Comparison of ENCODE assay signal across 17 cellular contexts in the genomic region with DNA sequence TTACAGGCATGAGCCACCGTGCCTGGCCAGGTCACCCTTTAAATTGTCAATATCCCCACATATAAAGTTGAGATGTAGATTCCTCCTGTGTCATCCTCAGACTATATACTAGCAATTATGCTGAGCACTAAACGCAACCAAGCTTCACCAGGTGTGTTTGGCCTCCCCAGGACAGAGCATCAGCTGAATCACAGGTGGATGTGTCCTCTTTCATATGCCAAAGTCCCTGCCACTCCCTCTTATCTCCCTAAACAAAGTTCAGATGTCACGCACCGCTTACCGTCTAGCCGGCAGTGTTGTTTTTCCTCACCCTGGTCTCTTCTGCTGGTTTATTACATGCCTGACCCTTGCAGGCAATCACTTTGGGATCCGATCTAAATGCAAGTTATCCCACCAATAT. TPM values are rescaled to one million over a fixed set of nuclear protein-coding genes. Genes with fewer than 3 reads are reported as not detected.
DNase-seq lines count a peak whose midpoint lies in the region; ATAC-seq and TF ChIP-seq lines count a peak whose summit lies in the region.
"Had no signal": no experiment of that assay in that cellular context is flagged by ENCODE, and none has a peak within 500 bp of the region (broad histone marks: within the 10 kb centered on the region; RNA-seq: fewer than 3 reads in every experiment).

No MANE protein-coding gene starts in this region.

- H3K27me3 ChIP-seq in H9 (ENCODE audit: insufficient read depth, low read length) (no peaks in the 10 kb centered on the region), endodermal cell (ENCODE audit: control insufficient read depth, insufficient read depth, low read length, poor library complexity, severe bottlenecking) (no peaks in the 10 kb centered on the region)
- H3K27me3 ChIP-seq: BE2C had no signal

- H4K91ac ChIP-seq in H9 (ENCODE audit: insufficient read length, low read depth, low read length) = no peak overlapping the region

- H2BK20ac ChIP-seq in H9 (ENCODE audit: low read depth, low read length, poor library complexity, severe bottlenecking) = no peak overlapping the region

- BruUV-seq in Calu3 (replicated peaks; lab: Mats Ljungman, UMichigan) = no TSS peak

- H2AK5ac ChIP-seq in H9 (ENCODE audit: insufficient read length, low read length) = no peak overlapping the region

- no peak for DNase-seq in Calu3
- DNase-seq in H9 = peak; percentile 28
- DNase-seq in endodermal cell = peak; percentile 32
- peak in 1 of 3 donors; percentile 25 for DNase-seq in mucosa of descending colon
- DNase-seq in activated naive CD4-positive, alpha-beta T cell (lab: John Stamatoyannopoulos, UW) = no peak
- DNase-seq in SHP77 treated with DMSO at 0.1 percent for 48 hours (lab: John Stamatoyannopoulos, UW) = no peak
- no peak for DNase-seq in GOT3 (lab: John Stamatoyannopoulos, UW)
- DNase-seq: BE2C; CD8-positive, alpha-beta T cell; COR-L47; DND-41; GDM1; HCEC 1CT; HFFc6 had no signal

- WGBS in H9 (ENCODE audit: extremely low coverage, insufficient read length, low lambda C conversion rate) = no CpG with 5 or more reads among the region's 7 CpGs
- 90 to 96% methylated on average over 5 to 7 of the region's 7 CpGs for WGBS in endodermal cell (ENCODE audit: insufficient coverage in 1 of 2, insufficient read length in 1 of 2), 2 experiments

- ATAC-seq in mucosa of descending colon = peak; percentile 80
- ATAC-seq: A549; CD8-positive, alpha-beta T cell; HepG2 had no signal

- H4K8ac ChIP-seq in H9 (replicated peaks; ENCODE audit: insufficient read length, low read depth, low read length) = no peak overlapping the region

- H3K9me3 Mint-ChIP-seq in Calu3 (ENCODE audit: low read depth, unreplicated experiment) = peaks cover 5% of the 10 kb centered on the region
- H3K9me3 Mint-ChIP-seq in H9 = no peaks in the 10 kb centered on the region
- H3K9me3 Mint-ChIP-seq in endodermal cell = no peaks in the 10 kb centered on the region
- H3K9me3 Mint-ChIP-seq: CD8-positive, alpha-beta T cell; HFFc6 had no signal

- H3K4me1 ChIP-seq in H9 (ENCODE audit: insufficient read depth, low read length) = no peaks in the 10 kb centered on the region; the same call in 1 of the 2 replicates
- H3K4me1 ChIP-seq in endodermal cell (ENCODE audit: control insufficient read depth, insufficient read depth, low read length) = no peaks in the 10 kb centered on the region
- no peaks in the 10 kb centered on the region for H3K4me1 ChIP-seq in mucosa of descending colon (ENCODE audit: low read depth)
- H3K4me1 ChIP-seq: BE2C had no signal

- no peak overlapping the region for H2BK15ac ChIP-seq in H9 (ENCODE audit: low read depth, low read length)

- H3K27me3 Mint-ChIP-seq in Calu3 (ENCODE audit: unreplicated experiment) = no peaks in the 10 kb centered on the region
- no peaks in the 10 kb centered on the region for H3K27me3 Mint-ChIP-seq in H9 (ENCODE audit: low read depth)
- H3K27me3 Mint-ChIP-seq in endodermal cell (ENCODE audit: insufficient read depth) = no peaks in the 10 kb centered on the region

- peaks cover 2% of the 10 kb centered on the region for H3K23me2 ChIP-seq in H9 (ENCODE audit: insufficient read length, low read depth, low read length, poor library complexity, severe bottlenecking)

- no peaks in the 10 kb centered on the region for H4K20me1 ChIP-seq in H9 (ENCODE audit: control insufficient read depth, insufficient read depth, insufficient read length)

- H2BK5ac ChIP-seq in H9 (ENCODE audit: insufficient read length, low read length) = no peak overlapping the region

- no peak overlapping the region for H3K27ac ChIP-seq in H9 (ENCODE audit: insufficient read length, low read depth, low read length)
- H3K27ac ChIP-seq in endodermal cell (ENCODE audit: low read depth, low read length) = no peak overlapping the region
- H3K27ac ChIP-seq: A549, C4-2B had no signal

- peak overlapping the region; percentile 28 for H3K27ac Mint-ChIP-seq in Calu3 (ENCODE audit: unreplicated experiment)
- no peak overlapping the region; a peak in 2 of 7 replicates for H3K27ac Mint-ChIP-seq in H9
- H3K27ac Mint-ChIP-seq in endodermal cell = no peak overlapping the region
- H3K27ac Mint-ChIP-seq: CD8-positive, alpha-beta T cell; HFFc6 had no signal

- no peak overlapping the region for H3K56ac ChIP-seq in H9 (ENCODE audit: insufficient read length, low read depth, low read length)

- H2BK120ac ChIP-seq in H9 (ENCODE audit: low read depth, low read length, poor library complexity, severe bottlenecking) = no peak overlapping the region

- H3T11ph ChIP-seq in H9 (ENCODE audit: low read length) = no peak overlapping the region

- H3K4me1 Mint-ChIP-seq in Calu3 (ENCODE audit: low read depth, unreplicated experiment) (peaks cover 47% of the 10 kb centered on the region), H9 (peaks cover 5 to 11% of the 10 kb centered on the region in 2 experiments), endodermal cell (peaks cover 6% of the 10 kb centered on the region)

- no peak overlapping the region for H2BK12ac ChIP-seq in H9 (ENCODE audit: insufficient read length, low read depth, low read length)

- H3K4me3 ChIP-seq in endodermal cell (ENCODE audit: low read length) (no peak overlapping the region), mucosa of descending colon (no peak overlapping the region)
- H3K4me3 ChIP-seq: A549 had no signal

- H3K36me3 ChIP-seq in endodermal cell (ENCODE audit: control insufficient read depth, insufficient read depth, low read length) (peaks cover 48% of the 10 kb centered on the region), mucosa of descending colon (ENCODE audit: low read depth) (no peaks in the 10 kb centered on the region)
- H3K36me3 ChIP-seq: BE2C had no signal

- H3K9me3 ChIP-seq in H9 (ENCODE audit: control insufficient read depth, low read depth, low read length) (no peaks in the 10 kb centered on the region), endodermal cell (ENCODE audit: control insufficient read depth, low read length) (no peaks in the 10 kb centered on the region), mucosa of descending colon (no peaks in the 10 kb centered on the region)
- H3K9me3 ChIP-seq: A549, BE2C had no signal

- H3K9ac ChIP-seq in H9 (ENCODE audit: extremely low read depth, insufficient read length, low read length) (no peak overlapping the region), endodermal cell (ENCODE audit: extremely low read depth, low read length, poor library complexity, severe bottlenecking) (no peak overlapping the region)

- no peak overlapping the region for H3K4me2 ChIP-seq in H9 (ENCODE audit: insufficient read depth, insufficient read length, low read length)
- H3K4me2 ChIP-seq: A549 had no signal

- no peak overlapping the region for H3K23ac ChIP-seq in H9 (ENCODE audit: insufficient read length, low read depth, low read length)

- H2AFZ ChIP-seq in H9 (ENCODE audit: low read length) = no peak overlapping the region

- H3K36me3 Mint-ChIP-seq in Calu3 (ENCODE audit: insufficient read depth, unreplicated experiment) (no peaks in the 10 kb centered on the region), H9 (ENCODE audit: insufficient read depth in 1 of 3, low read depth in 3 of 3) (no peaks in the 10 kb centered on the region), endodermal cell (ENCODE audit: low read depth) (peaks cover 20% of the 10 kb centered on the region)
- H3K36me3 Mint-ChIP-seq: CD8-positive, alpha-beta T cell had no signal

- no peak overlapping the region for H3K4ac ChIP-seq in H9 (ENCODE audit: low read depth, low read length)

- H3K18ac ChIP-seq in H9 (ENCODE audit: insufficient read length, low read depth, low read length) = no peak overlapping the region

- H3K4me3 Mint-ChIP-seq in Calu3 (ENCODE audit: low read depth, unreplicated experiment) (peak overlapping the region; percentile 29), H9 (no peak overlapping the region), endodermal cell (no peak overlapping the region)
- H3K4me3 Mint-ChIP-seq: CD8-positive, alpha-beta T cell; HFFc6 had no signal

- intact Hi-C loops in Calu3 (cut with micrococcal nuclease; ENCODE audit: unreplicated experiment) = loop anchor here (10.0 kb wide), 1 partner anchor 259 kb away; no protein-coding TSS in a partner anchor
- intact Hi-C loops in mucosa of descending colon (cut with DNase I, micrococcal nuclease) = no loop called here

- no peak overlapping the region for H3K14ac ChIP-seq in H9 (ENCODE audit: insufficient read depth, low read length)

- H3K79me1 ChIP-seq in H9 (ENCODE audit: insufficient read depth, low read depth, low read length, poor library complexity, severe bottlenecking) = no peaks in the 10 kb centered on the region

- TF ChIP-seq CTCF in Calu3 (IDR thresholded peaks at IDR 0.05; ENCODE audit: unreplicated experiment) (no peak), H9 (conservative IDR thresholded peaks at IDR 0.05) (no peak), endodermal cell (conservative IDR thresholded peaks at IDR 0.05) (no peak), mucosa of descending colon (IDR thresholded peaks at IDR 0.05) (no peak)

- H3K79me2 ChIP-seq in H9 (ENCODE audit: insufficient read depth, low read length) = no peaks in the 10 kb centered on the region

- CTCF ChIA-PET in Calu3 (lab: Charles Lee) = interaction anchor here (2.0 kb wide), 1 partner anchor 44 kb away, joined by 5 read pairs; a partner anchor contains a TSS

- no peak overlapping the region for H4K5ac ChIP-seq in H9 (ENCODE audit: insufficient read length, low read depth, low read length)

RNA-seq across cellular contexts. Expression of a gene that starts 43.8 kb away (rescaled TPM):
- total RNA-seq in Calu3 (2022) (17.1 and 17.5 TPM in 2 replicates), H9 (2021) (9.9 and 10.9 TPM in 2 replicates), endodermal cell (10 to 100 TPM; 14.2 to 21.9 TPM), mucosa of descending colon (10 to 100 TPM; 34.4 to 92.3 (median 52.0) TPM)
- 6.9 TPM for polyA plus RNA-seq in endodermal cell (2013, experiment 1 of 2)
- polyA plus RNA-seq in endodermal cell (2013, experiment 2 of 2) = 5.9 TPM
- total RNA-seq: CD8-positive, alpha-beta T cell had no signal

Comparison
In these comparisons a context has a peak if more than half of its experiments do, and no peak if none do; other contexts are left out.
1. DNase-seq: peak in H9 (single experiment) and endodermal cell (single experiment); none in Calu3 (single experiment), activated naive CD4-positive, alpha-beta T cell (0 of 4), SHP77 treated with DMSO at 0.1 percent for 48 hours (single experiment) and GOT3 (single experiment).